In genomic region chr19:1230585-1231489, GRCh38 we compare ENCODE assay signal across 1 cellular context.
TF ChIP-seq lines count a peak whose summit lies in the region.

No MANE protein-coding gene starts in this region.

TF ChIP-seq in HepG2, 621 proteins besides CTCF, POLR2A, EP300 and RAD21:
- TF ChIP-seq AGO2 (optimal IDR thresholded peaks at IDR 0.05; ENCODE audit: low read depth, low read length) = peak; percentile 47
- TF ChIP-seq ZFP36 (IDR thresholded peaks at IDR 0.05; ENCODE audit: borderline replicate concordance, low read depth, low read length, partially characterized antibody) = no peak
- no peak for TF ChIP-seq BCLAF1 (IDR thresholded peaks at IDR 0.05)
- TF ChIP-seq REST (IDR thresholded peaks at IDR 0.05; ENCODE audit: borderline replicate concordance in 1 of 2, low read depth in 1 of 2, low read length in 2 of 2) = no peak
- 0 out of 2 replicates have a peak, but pooled peaks have one; percentile 14 for TF ChIP-seq PATZ1 (CRISPR knock-in tag; IDR thresholded peaks at IDR 0.05)
- peak; percentile 73 for TF ChIP-seq ZBTB38 (CRISPR knock-in tag; IDR thresholded peaks at IDR 0.05)
- TF ChIP-seq ZBTB7A (CRISPR knock-in tag; IDR thresholded peaks at IDR 0.05) = 0 out of 2 replicates have a peak, but pooled peaks have one; percentile 15
- peak; percentile 26; the same call in 1 of the 2 replicates for TF ChIP-seq ZNF687 (CRISPR knock-in tag; IDR thresholded peaks at IDR 0.05)
- TF ChIP-seq ZFP91 (CRISPR knock-in tag; IDR thresholded peaks at IDR 0.05; ENCODE audit: borderline replicate concordance) = 0 out of 2 replicates have a peak, but pooled peaks have one; percentile 20
- TF ChIP-seq FOXM1 (CRISPR knock-in tag; IDR thresholded peaks at IDR 0.05) = no peak
- TF ChIP-seq ZBTB33 (CRISPR knock-in tag; IDR thresholded peaks at IDR 0.05) = peak; percentile 89
- TF ChIP-seq ZNF564 (CRISPR knock-in tag; IDR thresholded peaks at IDR 0.05) = no peak
- no peak for TF ChIP-seq GPBP1L1 (CRISPR knock-in tag; IDR thresholded peaks at IDR 0.05)
- TF ChIP-seq ZNF281 (CRISPR knock-in tag; IDR thresholded peaks at IDR 0.05; ENCODE audit: borderline replicate concordance) = 0 out of 2 replicates have a peak, but pooled peaks have one; percentile 18
- no peak for TF ChIP-seq ZNF451 (CRISPR knock-in tag; IDR thresholded peaks at IDR 0.05)
